1 cellular context compared by ENCODE assay signal in genomic region chr10:118775478-118775877, GRCh38.
TF ChIP-seq lines count a peak whose summit lies in the region.

No MANE protein-coding gene starts in this region.

TF ChIP-seq in liver, 16 proteins besides CTCF, POLR2A, EP300 and RAD21 (continued from another document):
- TF ChIP-seq ZBTB33 (IDR thresholded peaks at IDR 0.05) (no peak), SP1 (IDR thresholded peaks at IDR 0.05) (no peak)
TF ChIP-seq in liver: peak in this region for 0.
